In the genomic region with DNA sequence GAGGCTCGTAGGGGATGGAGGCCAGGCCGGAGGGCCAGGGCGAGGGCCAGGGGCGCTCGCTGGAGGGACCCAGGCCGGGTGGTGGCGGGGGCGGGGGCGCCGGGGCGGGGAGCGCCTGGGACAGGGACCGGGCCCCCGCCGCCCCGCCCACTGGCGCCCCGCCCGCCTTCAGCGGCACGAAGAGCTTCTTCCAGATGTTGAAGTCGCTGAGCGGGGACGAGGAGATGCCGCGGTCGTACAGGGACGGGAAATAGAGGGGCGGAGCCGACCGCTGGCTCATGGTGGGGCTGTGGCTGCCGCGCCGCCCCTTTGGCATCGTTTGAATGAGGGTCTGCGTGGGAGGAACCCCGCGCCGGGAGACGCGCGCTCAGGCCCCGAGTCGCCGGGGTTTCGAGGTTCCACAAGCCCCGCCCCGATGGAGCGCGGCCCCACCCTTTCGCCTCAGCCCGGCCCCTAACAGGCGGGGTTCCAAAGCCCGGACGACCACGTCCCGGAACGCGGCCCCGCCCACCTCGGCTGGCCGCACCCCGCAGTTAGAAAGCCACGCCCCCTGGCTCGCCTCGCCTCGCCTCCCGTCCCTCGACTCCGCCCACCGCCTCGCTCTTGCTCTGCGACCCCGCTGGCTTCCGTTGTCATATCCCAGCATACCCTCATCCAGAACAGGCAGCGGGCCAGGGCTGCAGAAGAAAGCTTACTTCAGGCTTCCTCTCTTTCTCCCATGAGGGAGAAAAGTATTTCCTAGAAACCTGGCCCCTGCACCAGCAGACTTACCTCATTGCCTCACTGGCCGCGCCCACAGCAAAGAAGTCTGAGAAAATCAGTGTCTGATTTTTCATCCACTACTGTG, we compare ENCODE assay signal across 8 cellular contexts. TPM values are rescaled to one million over a fixed set of nuclear protein-coding genes. Genes with fewer than 3 reads are reported as not detected.
DNase-seq lines count a peak whose midpoint lies in the region; ATAC-seq and TF ChIP-seq lines count a peak whose summit lies in the region.

C11orf91 (minus strand) TSS at position 402 of the 847 bp plus-strand sequence; CDS start at position 316, 86 bp downstream.

- DNase-seq in DMS 273 treated with DMSO at 0.1 percent for 48 hours (lab: John Stamatoyannopoulos, UW) (peak; percentile 63), IMR-90 (peak; percentile 94), OCI-M1 (lab: John Stamatoyannopoulos, UW) (peak; percentile 96), activated T-cell treated with anti-CD3 and anti-CD28 coated beads for 48 hours (ENCODE audit: low read depth) (peak; percentile 94), epithelial cell of prostate (ENCODE audit: low read depth, low spot score) (no peak), mucosa of descending colon (peak; percentile 97 to 98 (median 97))
- DNase-seq in stimulated activated CD8-positive, alpha-beta memory T cell treated with anti-CD3 and anti-CD28 coated beads, Interleukin-2, amount 100 ng/mL, for 48 hours (ENCODE audit: low read depth in 2 of 2), result peak; percentile 90 to 95

- ATAC-seq in GM21529 (IDR thresholded peaks at IDR 0.05; ENCODE audit: unreplicated experiment), result peak; percentile 89
- peak; percentile 93 for ATAC-seq in IMR-90 (ENCODE audit: low read depth)
- peak; percentile 92 for ATAC-seq in mucosa of descending colon

- peak within 1 kb of the TSS; percentile 90 for H4K91ac ChIP-seq in IMR-90 (ENCODE audit: insufficient read depth, low read depth, low read length)

- H2BK20ac ChIP-seq in IMR-90 (ENCODE audit: low read depth, low read length), result peak within 1 kb of the TSS; percentile 76

- H3K4me3 ChIP-seq in IMR-90 (ENCODE audit: insufficient read depth, low read depth, low read length), result peak within 1 kb of the TSS; percentile 65
- H3K4me3 ChIP-seq in mucosa of descending colon, result peak within 1 kb of the TSS; percentile 27

- H3K18ac ChIP-seq in IMR-90 (ENCODE audit: low read depth, low read length), result peak within 1 kb of the TSS; percentile 72

- TF ChIP-seq POLR2A in IMR-90 (IDR thresholded peaks at IDR 0.05; ENCODE audit: low read depth, low read length), result peak; percentile 63

- dilution Hi-C loops in IMR-90 (cut with HindIII; ENCODE audit: low sequenced_read_pairs, unreplicated experiment), result no loop called here

- peak within 1 kb of the TSS; percentile 80 for H3K23ac ChIP-seq in IMR-90 (ENCODE audit: low read depth, low read length)

- peak within 1 kb of the TSS; percentile 84 for H3K4me2 ChIP-seq in IMR-90 (ENCODE audit: low read depth, low read length)

- H3K56ac ChIP-seq in IMR-90 (ENCODE audit: extremely low read depth, insufficient read depth, low read length), result peak within 1 kb of the TSS; percentile 77

- H4K5ac ChIP-seq in IMR-90 (ENCODE audit: low read depth, low read length), result peak within 1 kb of the TSS; percentile 87

- H2BK120ac ChIP-seq in IMR-90 (ENCODE audit: low read depth, low read length), result peak within 1 kb of the TSS; percentile 89

- no peak for TF ChIP-seq RAD21 in IMR-90 (IDR thresholded peaks at IDR 0.05; ENCODE audit: low read length)

- TF ChIP-seq CTCF in IMR-90 (conservative IDR thresholded peaks at IDR 0.05; ENCODE audit: low read depth, low read length) (no peak), mucosa of descending colon (IDR thresholded peaks at IDR 0.05) (no peak)

- H3K36me3 ChIP-seq in IMR-90 (ENCODE audit: control insufficient read depth, insufficient read depth, low read length) (peaks cover 4% of the 10 kb centered on the region), mucosa of descending colon (ENCODE audit: low read depth) (no peaks in the 10 kb centered on the region)

- BruUV-seq in IMR-90 (replicated peaks; lab: Mats Ljungman, UMichigan), result no TSS peak

- peak within 1 kb of the TSS; percentile 94 for H2AK5ac ChIP-seq in IMR-90 (ENCODE audit: low read depth, low read length)

- peak within 1 kb of the TSS; percentile 91 for H2AFZ ChIP-seq in IMR-90 (replicated peaks; ENCODE audit: low read length, poor library complexity)

- H2BK15ac ChIP-seq in IMR-90 (ENCODE audit: low read depth, low read length), result peak within 1 kb of the TSS; percentile 81; the same call in 2 of the 3 replicates

- H3K4ac ChIP-seq in IMR-90 (ENCODE audit: low read depth, low read length), result peak within 1 kb of the TSS; percentile 97

- no peaks in the 10 kb centered on the region for H3K27me3 ChIP-seq in IMR-90 (ENCODE audit: control insufficient read depth, insufficient read depth, low read length)

- H2BK5ac ChIP-seq in IMR-90 (ENCODE audit: low read depth, low read length, poor library complexity, severe bottlenecking), result peak within 1 kb of the TSS; percentile 80

- H3K9ac ChIP-seq in IMR-90 (ENCODE audit: low read depth, low read length), result peak within 1 kb of the TSS; percentile 68

- intact Hi-C loops in IMR-90 (cut with micrococcal nuclease) (no loop called here), mucosa of descending colon (cut with DNase I, micrococcal nuclease) (no loop called here)

- CTCF ChIA-PET in IMR-90 (lab: Yijun Ruan, JAX), result no interaction called here

- peaks cover 4% of the 10 kb centered on the region; the same call in 1 of the 2 replicates for H4K20me1 ChIP-seq in IMR-90 (ENCODE audit: insufficient read depth, low read length)

- peaks cover 38% of the 10 kb centered on the region for H3K9me1 ChIP-seq in IMR-90 (ENCODE audit: insufficient read depth, low read length)

- H3K4me1 ChIP-seq in IMR-90 (ENCODE audit: control insufficient read depth, insufficient read depth, low read length), result peaks cover 23% of the 10 kb centered on the region
- H3K4me1 ChIP-seq in mucosa of descending colon (ENCODE audit: low read depth), result peaks cover 32% of the 10 kb centered on the region

- in situ Hi-C loops in IMR-90 (cut with MboI; ENCODE audit: low sequenced_read_pairs), result no loop called here

- H2AK9ac ChIP-seq in IMR-90 (replicated peaks; ENCODE audit: low read depth, low read length, poor library complexity), result peak within 1 kb of the TSS; percentile 85

- peak within 1 kb of the TSS; percentile 83 for H3K14ac ChIP-seq in IMR-90 (replicated peaks; ENCODE audit: low read depth, low read length)

- H3K9me3 ChIP-seq in IMR-90 (ENCODE audit: control insufficient read depth, insufficient read depth, low read length) (no peaks in the 10 kb centered on the region), mucosa of descending colon (no peaks in the 10 kb centered on the region)

- WGBS in IMR-90 (ENCODE audit: extremely low coverage in 2 of 2, insufficient read length in 1 of 2), 2 experiments, result 1% methylated on average over 35 of the region's 78 CpGs; no CpG with 5 or more reads in 1 of the 2 experiments

- H4K8ac ChIP-seq in IMR-90 (ENCODE audit: low read depth in 2 of 2, low read length in 2 of 2), result peak within 1 kb of the TSS; percentile 78 to 84

- peaks cover 11 to 45% of the 10 kb centered on the region in 2 experiments; a peak in 3 of 4 replicates for H3K79me1 ChIP-seq in IMR-90 (ENCODE audit: low read depth in 1 of 2, low read length in 2 of 2)

- H3K27ac ChIP-seq in IMR-90 (ENCODE audit: insufficient read depth, low read length) (peak within 1 kb of the TSS; percentile 76), epithelial cell of prostate (peak within 1 kb of the TSS; percentile 100)

- POLR2A ChIA-PET in IMR-90 (lab: Charles Lee; ENCODE audit: unreplicated experiment), result interaction anchor here (0.6 to 1.5 kb wide), 4 partner anchors 9 to 426 kb away, joined by 3 to 15 read pairs (median 4); partner anchors contain the start of gene CD59

TF ChIP-seq in IMR-90, 13 proteins besides CTCF, POLR2A, EP300 and RAD21:
- TF ChIP-seq MXI1 (IDR thresholded peaks at IDR 0.05; ENCODE audit: borderline replicate concordance, low read depth, low read length) (peak; percentile 48; the same call in 1 of the 2 replicates), MAZ (IDR thresholded peaks at IDR 0.05; ENCODE audit: borderline replicate concordance, low read depth, low read length) (peak; percentile 58; the same call in 1 of the 2 replicates), ELK1 (IDR thresholded peaks at IDR 0.05; ENCODE audit: borderline replicate concordance, low read depth, low read length) (no peak), MAFK (IDR thresholded peaks at IDR 0.05; ENCODE audit: low read depth, low read length) (no peak), CEBPB (IDR thresholded peaks at IDR 0.05; ENCODE audit: low read depth, low read length) (peak; percentile 51)

RNA-seq across cellular contexts. Expression of gene C11orf91, which starts in this region (rescaled TPM):
- not detected in 2 replicates for total RNA-seq in IMR-90 (2012; rRNA removed)
- polyA plus RNA-seq in IMR-90 (2012; rRNA removed), result 0.10 TPM in 1 of 2 replicates, not detected in the other
- 0.27 TPM in 1 of 2 replicates, not detected in the other for polyA plus RNA-seq in IMR-90 (2012; cell fraction: cytosol; rRNA removed)
- 0.11 and 0.21 TPM in 2 replicates for polyA plus RNA-seq in IMR-90 (2012; cell fraction: nucleus; rRNA removed; ENCODE audit: low replicate concordance)
- total RNA-seq in mucosa of descending colon, result under 1 TPM; 0.51 to 0.70 (median 0.58) TPM

Comparison
In these comparisons a context has a peak if more than half of its experiments do, and no peak if none do; other contexts are left out.
1. Peak in DNase-seq, ATAC-seq, H3K4me3 ChIP-seq, H3K27ac ChIP-seq, H3K9ac ChIP-seq and H3K4me2 ChIP-seq in IMR-90; RNA of the gene not detected or under 1 TPM.
2. Peak in DNase-seq, ATAC-seq and H3K4me3 ChIP-seq in mucosa of descending colon; RNA of the gene not detected or under 1 TPM.